In genomic region chr22:43300891-43301676, GRCh38 we compare ENCODE assay signal across 14 cellular contexts. TPM values are rescaled to one million over a fixed set of nuclear protein-coding genes. Genes with fewer than 3 reads are reported as not detected.
"Had no signal": no experiment of that assay in that cellular context is flagged by ENCODE, and none has a peak within 500 bp of the region (broad histone marks: within the 10 kb centered on the region; RNA-seq: fewer than 3 reads in every experiment).

No MANE protein-coding gene starts in this region.

- H3K36me3 ChIP-seq: stomach, transverse colon had no signal

- H3K27me3 Mint-ChIP-seq: activated CD8-positive, alpha-beta T cell treated with anti-CD3 and anti-CD28 coated beads for 36 hours had no signal

- H3K9me3 Mint-ChIP-seq: activated CD8-positive, alpha-beta T cell treated with anti-CD3 and anti-CD28 coated beads for 36 hours; activated naive CD4-positive, alpha-beta T cell treated with anti-CD3 and anti-CD28 coated beads for 36 hours; activated T-helper 1 cell treated with anti-CD3 and anti-CD28 coated beads, Interleukin-12 subunit alpha, Interleukin-12 subunit beta, Interleukin-2, Interleukin-4 antibody, amounts not matched to agents 30 ng/mL and 10 ng/mL and 1 ng/mL, durations not matched to agents 14 hours and 24 hours and 36 hours; dendritic cell treated with granulocyte-macrophage colony-stimulating factor and Interleukin-4, amounts not matched to agents 40 ng/mL and 50 ng/mL, for 4 days; effector memory CD8-positive, alpha-beta T cell had no signal

- H3K9me3 ChIP-seq: SK-N-SH, stomach, transverse colon had no signal

- H3K27ac ChIP-seq: stomach, transverse colon had no signal

- H3K27ac Mint-ChIP-seq: activated CD8-positive, alpha-beta T cell treated with anti-CD3 and anti-CD28 coated beads for 36 hours; activated naive CD4-positive, alpha-beta T cell treated with anti-CD3 and anti-CD28 coated beads for 36 hours; activated T-helper 1 cell treated with anti-CD3 and anti-CD28 coated beads, Interleukin-12 subunit alpha, Interleukin-12 subunit beta, Interleukin-2, Interleukin-4 antibody, amounts not matched to agents 30 ng/mL and 10 ng/mL and 1 ng/mL, durations not matched to agents 14 hours and 24 hours and 36 hours; dendritic cell treated with granulocyte-macrophage colony-stimulating factor and Interleukin-4, amounts not matched to agents 40 ng/mL and 50 ng/mL, for 4 days had no signal

- H3K4me3 ChIP-seq: stomach, transverse colon had no signal

- DNase-seq: activated CD4-positive, alpha-beta T cell treated with anti-CD3 and anti-CD28 coated beads for 4 hours; activated CD8-positive, alpha-beta memory T cell treated with anti-CD3 and anti-CD28 coated beads, Interleukin-2, amount 50 U/mL, for 4 hours; activated CD8-positive, alpha-beta T cell treated with anti-CD3 and anti-CD28 coated beads for 36 hours; activated naive CD4-positive, alpha-beta T cell treated with anti-CD3 and anti-CD28 coated beads for 36 hours; effector memory CD8-positive, alpha-beta T cell; SK-N-SH; small intestine; stomach; transverse colon had no signal

- FAIRE-seq: islet of Langerhans, small intestine had no signal

- H3K27me3 ChIP-seq: stomach, transverse colon had no signal

- H3K9ac ChIP-seq: SK-N-SH had no signal

- ATAC-seq: activated CD8-positive, alpha-beta T cell treated with anti-CD3 and anti-CD28 coated beads for 36 hours; effector memory CD8-positive, alpha-beta T cell; left lobe of liver had no signal

- H3K4me2 ChIP-seq: SK-N-SH had no signal

- H3K4me3 Mint-ChIP-seq: activated CD8-positive, alpha-beta T cell treated with anti-CD3 and anti-CD28 coated beads for 36 hours; activated naive CD4-positive, alpha-beta T cell treated with anti-CD3 and anti-CD28 coated beads for 36 hours; activated T-helper 1 cell treated with anti-CD3 and anti-CD28 coated beads, Interleukin-12 subunit alpha, Interleukin-12 subunit beta, Interleukin-2, Interleukin-4 antibody, amounts not matched to agents 30 ng/mL and 10 ng/mL and 1 ng/mL, durations not matched to agents 14 hours and 24 hours and 36 hours; dendritic cell treated with granulocyte-macrophage colony-stimulating factor and Interleukin-4, amounts not matched to agents 40 ng/mL and 50 ng/mL, for 4 days; effector memory CD8-positive, alpha-beta T cell had no signal

RNA-seq across cellular contexts. Expression of gene SCUBE1, which starts 42.1 kb away (rescaled TPM):
- total RNA-seq: activated naive CD4-positive, alpha-beta T cell treated with anti-CD3 and anti-CD28 coated beads for 36 hours; activated T-helper 1 cell treated with anti-CD3 and anti-CD28 coated beads, Interleukin-12 subunit alpha, Interleukin-12 subunit beta, Interleukin-2, Interleukin-4 antibody, amounts not matched to agents 30 ng/mL and 10 ng/mL and 1 ng/mL, durations not matched to agents 14 hours and 24 hours and 36 hours; epithelial cell of proximal tubule had no signal
